Comparison of ENCODE assay signal across 32 cellular contexts in the genomic region with DNA sequence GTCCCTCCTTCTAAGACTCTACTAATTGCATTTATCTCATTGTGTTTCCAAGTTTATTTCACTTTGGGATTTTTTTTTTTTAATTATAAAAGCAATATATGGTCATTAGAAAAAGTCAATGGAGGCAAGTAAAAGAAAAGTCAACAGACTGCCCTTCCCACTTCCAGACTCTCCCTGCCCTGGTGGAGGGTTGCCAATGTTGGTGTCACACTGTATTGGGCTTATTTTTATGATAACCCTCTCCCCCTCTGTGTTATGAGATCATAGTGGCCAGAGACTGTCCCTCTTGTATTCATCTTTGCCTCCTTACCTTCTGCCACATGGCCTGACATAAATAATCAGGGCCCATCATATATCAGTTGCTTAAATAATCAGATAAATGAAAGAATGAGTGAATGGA.
"Had no signal": no experiment of that assay in that cellular context is flagged by ENCODE, and none has a peak within 500 bp of the region (broad histone marks: within the 10 kb centered on the region; RNA-seq: fewer than 3 reads in every experiment).

No MANE protein-coding gene starts in this region.

- H3K27ac Mint-ChIP-seq: activated B cell treated with CpG ODN at 0.5 μM for 24 hours; activated CD4-positive, alpha-beta memory T cell treated with anti-CD3 and anti-CD28 coated beads, Interleukin-2, amount 10 ng/mL, durations not matched to agents 7 days and 5 days; activated naive CD4-positive, alpha-beta T cell treated with anti-CD3 and anti-CD28 coated beads, Interleukin-2, amount 10 ng/mL, durations not matched to agents 7 days and 5 days; activated naive CD8-positive, alpha-beta T cell; activated T-cell treated with anti-CD3 and anti-CD28 coated beads, Interleukin-2, amount 50 U/mL, for 24 hours; activated T-cell treated with anti-CD3 and anti-CD28 coated beads, Interleukin-2, amount 50 U/mL, for 72 hours; endodermal cell; T-helper 17 cell; T-helper 2 cell treated with Interferon-gamma antibody and Interleukin-4, amounts not matched to agents 5 μg/mL and 100 μg/mL, for 36 hours had no signal

- H3K9me3 Mint-ChIP-seq: activated B cell treated with CpG ODN at 0.5 μM for 24 hours; activated CD4-positive, alpha-beta memory T cell treated with anti-CD3 and anti-CD28 coated beads, Interleukin-2, amount 10 ng/mL, durations not matched to agents 7 days and 5 days; activated naive CD4-positive, alpha-beta T cell treated with anti-CD3 and anti-CD28 coated beads, Interleukin-2, amount 10 ng/mL, durations not matched to agents 7 days and 5 days; activated T-cell treated with anti-CD3 and anti-CD28 coated beads, Interleukin-2, amount 50 U/mL, for 24 hours; activated T-cell treated with anti-CD3 and anti-CD28 coated beads, Interleukin-2, amount 50 U/mL, for 72 hours; endodermal cell; T-helper 2 cell treated with Interferon-gamma antibody and Interleukin-4, amounts not matched to agents 5 μg/mL and 100 μg/mL, for 36 hours had no signal

- DNase-seq: activated B cell treated with CpG ODN at 0.5 μM for 24 hours; activated CD4-positive, alpha-beta memory T cell treated with anti-CD3 and anti-CD28 coated beads, Interleukin-2, amount 10 ng/mL, durations not matched to agents 7 days and 5 days; activated CD4-positive, alpha-beta T cell treated with anti-CD3 and anti-CD28 coated beads for 48 hours; activated CD4-positive, alpha-beta T cell treated with anti-CD3 and anti-CD28 coated beads, Interleukin-2, amount 50 U/mL, for 4 hours; activated CD8-positive, alpha-beta memory T cell treated with anti-CD3 and anti-CD28 coated beads, Interleukin-2, amount 50 U/mL, for 48 hours; activated gamma-delta T cell; activated naive CD4-positive, alpha-beta T cell; activated naive CD4-positive, alpha-beta T cell treated with anti-CD3 and anti-CD28 coated beads, Interleukin-2, amount 10 ng/mL, durations not matched to agents 7 days and 5 days; activated T-cell treated with anti-CD3 and anti-CD28 coated beads for 4 hours; activated T-cell treated with anti-CD3 and anti-CD28 coated beads, Interleukin-2, amount 50 U/mL, for 24 hours; activated T-cell treated with anti-CD3 and anti-CD28 coated beads, Interleukin-2, amount 50 U/mL, for 72 hours; adrenal gland; amygdala; aorta; body of pancreas; central memory CD4-positive, alpha-beta T cell; cerebellar nuclear complex; colonic mucosa; dorsolateral prefrontal cortex; effector memory CD4-positive, alpha-beta T cell; endodermal cell; esophagus squamous epithelium; heart left ventricle; T-helper 1 cell; T-helper 17 cell; T1000; WERI-Rb-1 had no signal

- H3K36me3 Mint-ChIP-seq: activated naive CD4-positive, alpha-beta T cell treated with anti-CD3 and anti-CD28 coated beads, Interleukin-2, amount 10 ng/mL, durations not matched to agents 7 days and 5 days had no signal

- ATAC-seq: activated CD4-positive, CD25-positive, alpha-beta regulatory T cell treated with anti-CD3 and anti-CD28 coated beads, Interleukin-2, amount 50 U/mL, for 24 hours; activated T-cell treated with anti-CD3 and anti-CD28 coated beads, Interleukin-2, amount 50 U/mL, for 72 hours; T-helper 17 cell had no signal

- H3K4me3 ChIP-seq: adrenal gland, body of pancreas, cardiac muscle cell, colonic mucosa, dorsolateral prefrontal cortex, esophagus squamous epithelium, gastroesophageal sphincter, heart left ventricle had no signal

- H3K27me3 Mint-ChIP-seq: activated B cell treated with CpG ODN at 0.5 μM for 24 hours; activated CD4-positive, alpha-beta memory T cell treated with anti-CD3 and anti-CD28 coated beads, Interleukin-2, amount 10 ng/mL, durations not matched to agents 7 days and 5 days; activated naive CD4-positive, alpha-beta T cell treated with anti-CD3 and anti-CD28 coated beads, Interleukin-2, amount 10 ng/mL, durations not matched to agents 7 days and 5 days; activated naive CD8-positive, alpha-beta T cell; activated T-cell treated with anti-CD3 and anti-CD28 coated beads, Interleukin-2, amount 50 U/mL, for 24 hours; T-helper 17 cell had no signal

- H3K27me3 ChIP-seq: adrenal gland, body of pancreas, cardiac muscle cell, colonic mucosa, dorsolateral prefrontal cortex, esophagus squamous epithelium, gastroesophageal sphincter, heart left ventricle had no signal

- H3K9me3 ChIP-seq: adrenal gland, body of pancreas, colonic mucosa, esophagus squamous epithelium, gastroesophageal sphincter, heart left ventricle had no signal

- H3K36me3 ChIP-seq: adrenal gland, cardiac muscle cell, colonic mucosa, esophagus squamous epithelium, gastroesophageal sphincter, heart left ventricle, WERI-Rb-1 had no signal

- H3K4me1 ChIP-seq: colonic mucosa had no signal

- H3K27ac ChIP-seq: adrenal gland, cardiac muscle cell, colonic mucosa, dorsolateral prefrontal cortex, WERI-Rb-1 had no signal

- H3K4me3 Mint-ChIP-seq: activated B cell treated with CpG ODN at 0.5 μM for 24 hours; activated CD4-positive, alpha-beta memory T cell treated with anti-CD3 and anti-CD28 coated beads, Interleukin-2, amount 10 ng/mL, durations not matched to agents 7 days and 5 days; activated naive CD4-positive, alpha-beta T cell treated with anti-CD3 and anti-CD28 coated beads, Interleukin-2, amount 10 ng/mL, durations not matched to agents 7 days and 5 days; activated naive CD8-positive, alpha-beta T cell; activated T-cell treated with anti-CD3 and anti-CD28 coated beads, Interleukin-2, amount 50 U/mL, for 24 hours; activated T-cell treated with anti-CD3 and anti-CD28 coated beads, Interleukin-2, amount 50 U/mL, for 72 hours; endodermal cell; T-helper 17 cell; T-helper 2 cell treated with Interferon-gamma antibody and Interleukin-4, amounts not matched to agents 5 μg/mL and 100 μg/mL, for 36 hours had no signal
